Comparison of ENCODE assay signal across 1 cellular context in the genomic region with DNA sequence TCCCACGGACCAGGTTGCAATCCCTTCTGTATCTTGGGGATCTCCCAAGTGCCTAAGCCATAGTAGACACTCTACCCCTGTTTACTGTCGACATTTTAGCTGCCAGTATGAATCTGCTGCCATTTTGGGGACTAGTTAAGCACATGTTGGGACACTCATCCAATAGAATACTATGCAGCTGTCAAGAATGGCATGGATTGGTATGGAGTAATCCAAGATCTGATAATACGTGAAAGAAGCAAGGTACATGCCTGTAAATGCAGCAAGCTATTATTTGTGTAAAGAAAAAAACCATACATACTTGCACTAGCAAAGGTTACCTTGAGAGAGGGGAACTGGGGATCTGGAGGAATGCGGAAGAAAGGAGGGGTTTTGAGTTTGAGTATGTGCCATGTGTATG.
TF ChIP-seq lines count a peak whose summit lies in the region.

No MANE protein-coding gene starts in this region.

TF ChIP-seq in IMR-90, 13 proteins besides CTCF, POLR2A, EP300 and RAD21:
- TF ChIP-seq NFE2L2 (IDR thresholded peaks at IDR 0.05; ENCODE audit: low read depth, low read length) (no peak), CHD1 (IDR thresholded peaks at IDR 0.05; ENCODE audit: low read depth, low read length) (no peak), MXI1 (IDR thresholded peaks at IDR 0.05; ENCODE audit: borderline replicate concordance, low read depth, low read length) (no peak), CEBPB (IDR thresholded peaks at IDR 0.05; ENCODE audit: low read depth, low read length) (no peak), RCOR1 (IDR thresholded peaks at IDR 0.05; ENCODE audit: insufficient replicate concordance, low read length) (no peak), FOS (IDR thresholded peaks at IDR 0.05; ENCODE audit: low read depth, low read length) (no peak), SMC3 (IDR thresholded peaks at IDR 0.05; ENCODE audit: low read depth, low read length) (no peak), RFX5 (IDR thresholded peaks at IDR 0.05; ENCODE audit: low read depth, low read length) (no peak), MAFK (IDR thresholded peaks at IDR 0.05; ENCODE audit: low read depth, low read length) (no peak), MAZ (IDR thresholded peaks at IDR 0.05; ENCODE audit: borderline replicate concordance, low read depth, low read length) (no peak), BHLHE40 (IDR thresholded peaks at IDR 0.05; ENCODE audit: low read depth, low read length) (no peak)
- TF ChIP-seq, protein P1, sequence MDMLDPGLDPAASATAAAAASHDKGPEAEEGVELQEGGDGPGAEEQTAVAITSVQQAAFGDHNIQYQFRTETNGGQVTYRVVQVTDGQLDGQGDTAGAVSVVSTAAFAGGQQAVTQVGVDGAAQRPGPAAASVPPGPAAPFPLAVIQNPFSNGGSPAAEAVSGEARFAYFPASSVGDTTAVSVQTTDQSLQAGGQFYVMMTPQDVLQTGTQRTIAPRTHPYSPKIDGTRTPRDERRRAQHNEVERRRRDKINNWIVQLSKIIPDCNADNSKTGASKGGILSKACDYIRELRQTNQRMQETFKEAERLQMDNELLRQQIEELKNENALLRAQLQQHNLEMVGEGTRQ (IDR thresholded peaks at IDR 0.05; ENCODE audit: low read depth, low read length), result no peak
- TF ChIP-seq, protein P2, sequence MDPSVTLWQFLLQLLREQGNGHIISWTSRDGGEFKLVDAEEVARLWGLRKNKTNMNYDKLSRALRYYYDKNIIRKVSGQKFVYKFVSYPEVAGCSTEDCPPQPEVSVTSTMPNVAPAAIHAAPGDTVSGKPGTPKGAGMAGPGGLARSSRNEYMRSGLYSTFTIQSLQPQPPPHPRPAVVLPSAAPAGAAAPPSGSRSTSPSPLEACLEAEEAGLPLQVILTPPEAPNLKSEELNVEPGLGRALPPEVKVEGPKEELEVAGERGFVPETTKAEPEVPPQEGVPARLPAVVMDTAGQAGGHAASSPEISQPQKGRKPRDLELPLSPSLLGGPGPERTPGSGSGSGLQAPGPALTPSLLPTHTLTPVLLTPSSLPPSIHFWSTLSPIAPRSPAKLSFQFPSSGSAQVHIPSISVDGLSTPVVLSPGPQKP (IDR thresholded peaks at IDR 0.05; ENCODE audit: borderline replicate concordance, low read depth, low read length), result no peak
